In genomic region chr12:7130537-7130790, GRCh38 we compare ENCODE assay signal across 8 cellular contexts. TPM values are rescaled to one million over a fixed set of nuclear protein-coding genes. Genes with fewer than 3 reads are reported as not detected.
A peak's percentile ranks its signal among the peaks of the same experiment; 100 is the strongest.
DNase-seq lines count a peak whose midpoint lies in the region; ATAC-seq and TF ChIP-seq lines count a peak whose summit lies in the region.

No MANE protein-coding gene starts in this region.

- ATAC-seq in GM19467 (IDR thresholded peaks at IDR 0.05; ENCODE audit: unreplicated experiment) (peak; percentile 5), Panc1 (peak; percentile 48), sciatic nerve (peak; percentile 32)

- H3K9me3 ChIP-seq in Panc1 (ENCODE audit: control insufficient read depth, insufficient read depth, low read depth, low read length): no peaks in the 10 kb centered on the region

- no TSS peak for BruUV-seq in Panc1 (replicated peaks; lab: Mats Ljungman, UMichigan)

- H3K4me1 ChIP-seq in Panc1 (ENCODE audit: control insufficient read depth, insufficient read depth, low read length): no peaks in the 10 kb centered on the region

- H3K27ac ChIP-seq in Panc1 (ENCODE audit: low read length): no peak overlapping the region

- in situ Hi-C loops in Panc1 (cut with HindIII; ENCODE audit: low pct_unique_long_range_greater_than_20kb, low sequenced_read_pairs): no loop called here

- POLR2A ChIA-PET in Panc1 (lab: Charles Lee): no interaction called here

- no peaks in the 10 kb centered on the region for H3K36me3 ChIP-seq in Panc1 (ENCODE audit: control insufficient read depth, insufficient read depth, low read length)

- no peak for DNase-seq in Panc1 (ENCODE audit: low read depth, low spot score)
- DNase-seq in fibroblast of the aortic adventitia (ENCODE audit: low read depth): no peak
- no peak for DNase-seq in sciatic nerve (ENCODE audit: low spot score)
- DNase-seq in cerebellum (ENCODE audit: low spot score): no peak
- DNase-seq in activated effector memory CD4-positive, alpha-beta T cell treated with anti-CD3 and anti-CD28 coated beads, Interleukin-2, amount 50 U/mL, for 16 hours: no peak
- no peak for DNase-seq in HuH-7 (ENCODE audit: low spot score)
- no peak for DNase-seq in inferior parietal cortex (ENCODE audit: extremely low spot score)

- H3K27me3 ChIP-seq in Panc1 (ENCODE audit: control insufficient read depth, insufficient read depth, low read length): no peaks in the 10 kb centered on the region

- peak overlapping the region; percentile 43 to 47 for H3K4me3 ChIP-seq in Panc1 (ENCODE audit: low read depth in 2 of 2, low read length in 2 of 2)
- peak overlapping the region; percentile 78 for H3K4me3 ChIP-seq in fibroblast of the aortic adventitia (ENCODE audit: low read depth, low read length)

- no peak for TF ChIP-seq CTCF in Panc1 (IDR thresholded peaks at IDR 0.05)
- no peak for TF ChIP-seq CTCF in fibroblast of the aortic adventitia (IDR thresholded peaks at IDR 0.05; ENCODE audit: insufficient read depth, low read length)

- CTCF ChIA-PET in Panc1 (lab: Charles Lee): interaction anchor here (0.9 kb wide), 1 partner anchor 12 kb away, joined by 3 read pairs; no protein-coding TSS in a partner anchor

- intact Hi-C loops in Panc1 (cut with micrococcal nuclease; ENCODE audit: unreplicated experiment) (no loop called here), sciatic nerve (cut with DNase I) (no loop called here)

RNA-seq across cellular contexts. Expression of gene CLSTN3, which starts 0.3 kb away (rescaled TPM):
- 5.9 TPM for total RNA-seq in Panc1 (2021; ENCODE audit: unreplicated experiment)
- 13.7 TPM for polyA plus RNA-seq in Panc1 (2012; ENCODE audit: insufficient read length)
- total RNA-seq in fibroblast of the aortic adventitia (ENCODE audit: low replicate concordance): 10.9 and 13.6 TPM in 2 replicates
- 43.8 TPM for total RNA-seq in sciatic nerve
- 57.6 TPM for total RNA-seq in cerebellum

RNA-seq across cellular contexts. Expression of gene RBP5, which starts 1.8 kb away (rescaled TPM):
- total RNA-seq in Panc1 (2021; ENCODE audit: unreplicated experiment) (not detected), fibroblast of the aortic adventitia (ENCODE audit: low replicate concordance) (not detected in 2 replicates), sciatic nerve (4.5 TPM), cerebellum (0.27 TPM)
- 1.3 TPM for polyA plus RNA-seq in Panc1 (2012; ENCODE audit: insufficient read length)

RNA-seq across cellular contexts. Expression of gene C1RL, which starts 21.4 kb away (rescaled TPM):
- total RNA-seq in Panc1 (2021; ENCODE audit: unreplicated experiment) (10.7 TPM), fibroblast of the aortic adventitia (ENCODE audit: low replicate concordance) (39.2 and 50.6 TPM in 2 replicates), sciatic nerve (117 TPM), cerebellum (7.1 TPM)
- polyA plus RNA-seq in Panc1 (2012; ENCODE audit: insufficient read length): 6.9 TPM

RNA-seq across cellular contexts. Expression of gene C1R, which starts 38.2 kb away (rescaled TPM):
- total RNA-seq in Panc1 (2021; ENCODE audit: unreplicated experiment): 1.3 TPM
- polyA plus RNA-seq in Panc1 (2012; ENCODE audit: insufficient read length): 1.8 TPM
- 237 and 528 TPM in 2 replicates for total RNA-seq in fibroblast of the aortic adventitia (ENCODE audit: low replicate concordance)
- total RNA-seq in sciatic nerve: 628 TPM
- 4.6 TPM for total RNA-seq in cerebellum

RNA-seq across cellular contexts. Expression of gene PEX5, which starts 59.0 kb away (rescaled TPM):
- total RNA-seq in Panc1 (2021; ENCODE audit: unreplicated experiment): 26.9 TPM
- 24.8 TPM for polyA plus RNA-seq in Panc1 (2012; ENCODE audit: insufficient read length)
- total RNA-seq in fibroblast of the aortic adventitia (ENCODE audit: low replicate concordance): 24.3 and 126 TPM in 2 replicates
- 61.5 TPM for total RNA-seq in sciatic nerve
- total RNA-seq in cerebellum: 40.7 TPM
